In genomic region chr3:54863806-54864205, GRCh38 we compare ENCODE assay signal across 15 cellular contexts.
DNase-seq lines count a peak whose midpoint lies in the region; TF ChIP-seq lines count a peak whose summit lies in the region.
"Had no signal": no experiment of that assay in that cellular context is flagged by ENCODE, and none has a peak within 500 bp of the region (broad histone marks: within the 10 kb centered on the region; RNA-seq: fewer than 3 reads in every experiment).

No MANE protein-coding gene starts in this region.

- no peaks in the 10 kb centered on the region for H3K9me3 Mint-ChIP-seq in neural crest cell
- H3K9me3 Mint-ChIP-seq: CD4-positive, alpha-beta T cell; GM23338 had no signal

- no peak overlapping the region for H3K4me3 Mint-ChIP-seq in neural crest cell
- H3K4me3 Mint-ChIP-seq: CD4-positive, alpha-beta T cell; GM23338; IgD-negative memory B cell had no signal

- no peaks in the 10 kb centered on the region for H3K36me3 Mint-ChIP-seq in neural crest cell (ENCODE audit: low read depth)
- H3K36me3 Mint-ChIP-seq: IgD-negative memory B cell had no signal

- peak overlapping the region; percentile 28 for H3K4me3 ChIP-seq in adipocyte (ENCODE audit: low read length)
- no peak overlapping the region for H3K4me3 ChIP-seq in suprapubic skin
- H3K4me3 ChIP-seq: A549, GM12878, GM23338 had no signal

- peaks cover 2% of the 10 kb centered on the region for H3K27me3 Mint-ChIP-seq in neural crest cell (ENCODE audit: low read depth)

- no peaks in the 10 kb centered on the region for H3K36me3 ChIP-seq in adipocyte (ENCODE audit: control insufficient read depth, insufficient read depth, low read length, severe bottlenecking)
- H3K36me3 ChIP-seq in suprapubic skin: no peaks in the 10 kb centered on the region

- peak; percentile 59 for DNase-seq in M059J (ENCODE audit: low read depth)
- DNase-seq in adipocyte (ENCODE audit: low read depth): no peak
- DNase-seq in neural crest cell (ENCODE audit: low read depth, low spot score): no peak
- DNase-seq in suprapubic skin (ENCODE audit: low spot score in 2 of 2): no peak
- DNase-seq in cerebellar cortex (ENCODE audit: low spot score): no peak
- no peak for DNase-seq in activated CD4-positive, CD25-positive, alpha-beta regulatory T cell (lab: John Stamatoyannopoulos, UW)
- DNase-seq in HPDE6-E6E7 (ENCODE audit: extremely low spot score): no peak
- no peak for DNase-seq in central memory CD4-positive, alpha-beta T cell
- DNase-seq: CD4-positive, alpha-beta T cell; DMS79; H7 had no signal

- no peak for TF ChIP-seq POLR2A in suprapubic skin (IDR thresholded peaks at IDR 0.05)

- no peak for TF ChIP-seq EP300 in suprapubic skin (IDR thresholded peaks at IDR 0.05)

- H3K9me3 ChIP-seq in adipocyte (ENCODE audit: control insufficient read depth, low read length): no peaks in the 10 kb centered on the region
- no peaks in the 10 kb centered on the region for H3K9me3 ChIP-seq in suprapubic skin
- H3K9me3 ChIP-seq: A549 had no signal

- peak overlapping the region; percentile 3 for H3K27ac Mint-ChIP-seq in neural crest cell (ENCODE audit: unreplicated experiment)
- H3K27ac Mint-ChIP-seq: CD4-positive, alpha-beta T cell; IgD-negative memory B cell had no signal

- 58% methylated on average over 4 of the region's 4 CpGs for WGBS in suprapubic skin

- H3K27me3 ChIP-seq in adipocyte (replicated peaks; ENCODE audit: control insufficient read depth, insufficient read depth, low read length): no peaks in the 10 kb centered on the region
- H3K27me3 ChIP-seq in suprapubic skin: no peaks in the 10 kb centered on the region

- H3K9ac ChIP-seq in adipocyte (ENCODE audit: low read length): no peak overlapping the region

- peaks cover 40% of the 10 kb centered on the region for H3K4me1 Mint-ChIP-seq in neural crest cell
- H3K4me1 Mint-ChIP-seq: IgD-negative memory B cell had no signal

- H3K4me1 ChIP-seq in adipocyte (ENCODE audit: control insufficient read depth, insufficient read depth, low read length) (peaks cover 39% of the 10 kb centered on the region), suprapubic skin (peaks cover 39% of the 10 kb centered on the region)
- H3K4me1 ChIP-seq: A549 had no signal

- TF ChIP-seq CTCF in neural crest cell (conservative IDR thresholded peaks at IDR 0.05) (no peak), suprapubic skin (IDR thresholded peaks at IDR 0.05) (no peak)

- H3K27ac ChIP-seq in suprapubic skin: peak overlapping the region; percentile 1
- H3K27ac ChIP-seq: A549 had no signal
